ENCODE assay signal across 19 cellular contexts in genomic region chr15:75591655-75592364, GRCh38.
"Had no signal": no experiment of that assay in that cellular context is flagged by ENCODE, and none has a peak within 500 bp of the region (broad histone marks: within the 10 kb centered on the region; RNA-seq: fewer than 3 reads in every experiment).

No MANE protein-coding gene starts in this region.

- H3K4me1 Mint-ChIP-seq: brain, nephron progenitor cell had no signal

- H3K27ac Mint-ChIP-seq: activated naive CD4-positive, alpha-beta T cell treated with anti-CD3 and anti-CD28 coated beads, Interleukin-2, amount 50 U/mL, for 24 hours; brain; nephron progenitor cell had no signal

- H3K4me3 ChIP-seq: esophagus muscularis mucosa, spleen, testis, upper lobe of left lung had no signal

- DNase-seq: activated gamma-delta T cell treated with Interleukin-2 at 50 U/mL for 16 hours; activated T-cell treated with anti-CD3 and anti-CD28 coated beads, Interleukin-2, amount 50 U/mL, for 1 hour; aorta; central memory CD4-positive, alpha-beta T cell; dermis blood vessel endothelial cell; effector CD8-positive, alpha-beta T cell; hypothalamus; islet precursor cell; nephron progenitor cell; occipital lobe; spleen; stimulated activated CD4-positive, alpha-beta T cell treated with anti-CD3 and anti-CD28 coated beads, Interleukin-4, amount 100 ng/mL, for 1 hour; stimulated activated naive CD4-positive, alpha-beta T cell; T-helper 1 cell; testis; upper lobe of left lung had no signal

- H3K27me3 ChIP-seq: esophagus muscularis mucosa, spleen, testis, upper lobe of left lung had no signal

- H3K4me3 Mint-ChIP-seq: activated naive CD4-positive, alpha-beta T cell treated with anti-CD3 and anti-CD28 coated beads, Interleukin-2, amount 50 U/mL, for 24 hours; brain; nephron progenitor cell had no signal

- H3K4me1 ChIP-seq: esophagus muscularis mucosa, spleen had no signal

- H3K27ac ChIP-seq: esophagus muscularis mucosa, spleen, upper lobe of left lung had no signal

- H3K27me3 Mint-ChIP-seq: activated naive CD4-positive, alpha-beta T cell treated with anti-CD3 and anti-CD28 coated beads, Interleukin-2, amount 50 U/mL, for 24 hours; brain had no signal

- H3K9me3 Mint-ChIP-seq: activated naive CD4-positive, alpha-beta T cell treated with anti-CD3 and anti-CD28 coated beads, Interleukin-2, amount 50 U/mL, for 24 hours; brain; nephron progenitor cell had no signal
